Comparison of ENCODE assay signal across 8 cellular contexts in the genomic region with DNA sequence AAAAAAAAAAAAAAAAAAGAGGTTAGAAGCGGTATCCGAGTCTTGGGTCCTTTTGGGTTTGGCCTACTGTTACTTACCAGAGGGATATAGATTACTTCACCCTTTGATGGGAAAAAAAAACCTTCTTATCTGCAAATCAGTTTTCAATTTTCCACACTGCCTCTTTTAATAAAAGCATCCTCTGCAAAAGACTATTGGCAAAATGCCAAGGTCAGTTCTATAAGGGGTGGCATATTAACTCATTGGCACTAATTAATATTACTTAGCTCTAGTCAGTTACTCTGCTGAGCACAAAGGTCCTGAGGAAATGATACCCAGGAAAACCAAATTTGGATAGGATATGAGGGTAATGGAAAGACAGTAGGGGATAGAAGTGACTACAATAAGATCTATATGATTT.
"Had no signal": no experiment of that assay in that cellular context is flagged by ENCODE, and none has a peak within 500 bp of the region (broad histone marks: within the 10 kb centered on the region; RNA-seq: fewer than 3 reads in every experiment).

No MANE protein-coding gene starts in this region.

- ATAC-seq: GM12878 had no signal

- DNase-seq: GDM1, GF-D8 had no signal

- H3K4me3 ChIP-seq: GM12878 had no signal

- FAIRE-seq: G401.6, GM12878, GM12891, GM12892, GM18507, GM19239 had no signal
